31 cellular contexts compared by ENCODE assay signal in the genomic region with DNA sequence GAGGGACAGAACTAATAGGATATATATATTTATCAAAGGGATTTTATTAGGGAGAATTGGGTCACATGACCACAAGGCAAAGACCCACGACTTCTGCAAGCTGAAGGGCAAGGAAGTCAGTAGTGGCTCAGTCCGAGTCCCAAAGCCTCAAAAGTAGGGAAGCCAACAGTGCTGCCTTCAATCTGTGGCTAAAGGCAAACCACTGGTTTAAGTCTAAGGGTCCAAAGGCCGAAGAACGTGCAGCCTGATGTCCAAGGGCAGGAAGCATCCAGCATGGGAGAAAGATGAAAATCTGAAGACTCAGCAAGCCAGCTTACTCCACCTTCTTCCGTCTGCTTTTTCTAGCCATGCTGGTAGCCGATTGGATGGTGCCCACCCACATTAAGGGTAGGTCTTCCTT.
"Had no signal": no experiment of that assay in that cellular context is flagged by ENCODE, and none has a peak within 500 bp of the region (broad histone marks: within the 10 kb centered on the region; RNA-seq: fewer than 3 reads in every experiment).

No MANE protein-coding gene starts in this region.

- DNase-seq: naive B cell; naive thymus-derived CD8-positive, alpha-beta T cell; nephron progenitor cell; nucleus accumbens; ovary; posterior cingulate gyrus; psoas muscle; right cardiac atrium; right lobe of liver; sigmoid colon; small intestine; stimulated activated CD4-positive, alpha-beta T cell treated with anti-CD3 and anti-CD28 coated beads, Interleukin-15, amount 100 ng/mL, for 24 hours; stimulated activated CD4-positive, alpha-beta T cell treated with anti-CD3 and anti-CD28 coated beads, Interleukin-2, amount 100 ng/mL, for 24 hours; stimulated activated CD4-positive, alpha-beta T cell treated with anti-CD3 and anti-CD28 coated beads, Interleukin-2, amount 100 ng/mL, for 48 hours; stimulated activated CD4-positive, alpha-beta T cell treated with anti-CD3 and anti-CD28 coated beads, Interleukin-4, amount 100 ng/mL, for 24 hours; stimulated activated naive B cell treated with anti-CD40 and anti-IgM and Interleukin-4, amounts not matched to agents 10 μg/mL and 1 μg/mL and 100 μg/mL, for 72 hours; stimulated activated naive CD4-positive, alpha-beta T cell treated with Interleukin-2 at 50 U/mL for 16 hours; stomach; thyroid gland; trophoblast cell; upper lobe of right lung; uterus had no signal

- H3K4me3 Mint-ChIP-seq: naive B cell; naive thymus-derived CD8-positive, alpha-beta T cell; natural killer cell treated with Interleukin-12 subunit alpha and Interleukin-12 subunit beta and Interleukin-15 and Interleukin-18, amount 100 ng/mL, for 72 hours; nephron progenitor cell; neural crest cell; stimulated activated effector memory CD8-positive, alpha-beta T cell treated with anti-CD3 and anti-CD28 coated beads, Interleukin-12 subunit alpha, Interleukin-12 subunit beta, amount 100 ng/mL, for 72 hours; stimulated activated naive B cell treated with anti-CD40 and anti-IgM and Interleukin-4, amounts not matched to agents 10 μg/mL and 1 μg/mL and 100 μg/mL, for 72 hours; stimulated activated naive CD8-positive, alpha-beta T cell treated with anti-CD3 and anti-CD28 coated beads, Interleukin-15, Interleukin-2, amounts not matched to agents 100 ng/mL and 50 ng/mL, for 24 hours had no signal

- H3K27ac ChIP-seq: neutrophil, ovary, parathyroid adenoma, psoas muscle, right lobe of liver, sigmoid colon, stomach, thoracic aorta, thyroid gland, tibial nerve, upper lobe of right lung, uterus had no signal

- H3K27me3 Mint-ChIP-seq: progenitor cell of endocrine pancreas had no signal

- H3K4me1 Mint-ChIP-seq: naive B cell; stimulated activated effector memory CD8-positive, alpha-beta T cell treated with anti-CD3 and anti-CD28 coated beads, Interleukin-12 subunit alpha, Interleukin-12 subunit beta, amount 100 ng/mL, for 72 hours; stimulated activated naive B cell treated with anti-CD40 and anti-IgM and Interleukin-4, amounts not matched to agents 10 μg/mL and 1 μg/mL and 100 μg/mL, for 72 hours had no signal

- H3K9me3 ChIP-seq: neutrophil, ovary, psoas muscle, right lobe of liver, sigmoid colon, stomach, thoracic aorta, thyroid gland, upper lobe of right lung, uterus had no signal

- H3K36me3 Mint-ChIP-seq: naive B cell; naive thymus-derived CD8-positive, alpha-beta T cell; natural killer cell treated with Interleukin-12 subunit alpha and Interleukin-12 subunit beta and Interleukin-15 and Interleukin-18, amount 100 ng/mL, for 72 hours; stimulated activated effector memory CD8-positive, alpha-beta T cell treated with anti-CD3 and anti-CD28 coated beads, Interleukin-12 subunit alpha, Interleukin-12 subunit beta, amount 100 ng/mL, for 72 hours; stimulated activated naive B cell treated with anti-CD40 and anti-IgM and Interleukin-4, amounts not matched to agents 10 μg/mL and 1 μg/mL and 100 μg/mL, for 72 hours had no signal

- H3K4me1 ChIP-seq: parathyroid adenoma, psoas muscle, right lobe of liver, sigmoid colon, stomach, thyroid gland, tibial nerve, upper lobe of right lung, uterus had no signal

- H3K79me2 ChIP-seq: parathyroid adenoma had no signal

- ATAC-seq: naive thymus-derived CD8-positive, alpha-beta T cell; natural killer cell treated with Interleukin-12 subunit alpha and Interleukin-12 subunit beta and Interleukin-15 and Interleukin-18, amount 100 ng/mL, for 72 hours; psoas muscle; right cardiac atrium; right lobe of liver; stimulated activated effector memory CD8-positive, alpha-beta T cell treated with anti-CD3 and anti-CD28 coated beads, Interleukin-12 subunit alpha, Interleukin-12 subunit beta, amount 100 ng/mL, for 72 hours; stimulated activated naive B cell treated with anti-CD40 and anti-IgM and Interleukin-4, amounts not matched to agents 10 μg/mL and 1 μg/mL and 100 μg/mL, for 72 hours; upper lobe of right lung had no signal

- FAIRE-seq: small intestine had no signal

- H3K9ac ChIP-seq: parathyroid adenoma had no signal

- H3K4me3 ChIP-seq: ovary, psoas muscle, right lobe of liver, sigmoid colon, stomach, thoracic aorta, thyroid gland, tibial nerve, upper lobe of right lung, uterus had no signal

- H3K27ac Mint-ChIP-seq: naive B cell; naive thymus-derived CD8-positive, alpha-beta T cell; natural killer cell treated with Interleukin-12 subunit alpha and Interleukin-12 subunit beta and Interleukin-15 and Interleukin-18, amount 100 ng/mL, for 72 hours; nephron progenitor cell; progenitor cell of endocrine pancreas; stimulated activated effector memory CD8-positive, alpha-beta T cell treated with anti-CD3 and anti-CD28 coated beads, Interleukin-12 subunit alpha, Interleukin-12 subunit beta, amount 100 ng/mL, for 72 hours; stimulated activated naive B cell treated with anti-CD40 and anti-IgM and Interleukin-4, amounts not matched to agents 10 μg/mL and 1 μg/mL and 100 μg/mL, for 72 hours; stimulated activated naive CD8-positive, alpha-beta T cell treated with anti-CD3 and anti-CD28 coated beads, Interleukin-15, Interleukin-2, amounts not matched to agents 100 ng/mL and 50 ng/mL, for 24 hours had no signal

- H3K36me3 ChIP-seq: neutrophil, ovary, right lobe of liver, sigmoid colon, stomach, thoracic aorta, thyroid gland, tibial nerve, upper lobe of right lung, uterus had no signal

- H2AFZ ChIP-seq: parathyroid adenoma had no signal

- H3K27me3 ChIP-seq: neutrophil, ovary, right lobe of liver, sigmoid colon, thyroid gland, tibial nerve, upper lobe of right lung, uterus had no signal

- H3K9me3 Mint-ChIP-seq: natural killer cell treated with Interleukin-12 subunit alpha and Interleukin-12 subunit beta and Interleukin-15 and Interleukin-18, amount 100 ng/mL, for 72 hours; stimulated activated naive B cell treated with anti-CD40 and anti-IgM and Interleukin-4, amounts not matched to agents 10 μg/mL and 1 μg/mL and 100 μg/mL, for 72 hours had no signal
